Comparison of ENCODE assay signal across 19 cellular contexts in the genomic region with DNA sequence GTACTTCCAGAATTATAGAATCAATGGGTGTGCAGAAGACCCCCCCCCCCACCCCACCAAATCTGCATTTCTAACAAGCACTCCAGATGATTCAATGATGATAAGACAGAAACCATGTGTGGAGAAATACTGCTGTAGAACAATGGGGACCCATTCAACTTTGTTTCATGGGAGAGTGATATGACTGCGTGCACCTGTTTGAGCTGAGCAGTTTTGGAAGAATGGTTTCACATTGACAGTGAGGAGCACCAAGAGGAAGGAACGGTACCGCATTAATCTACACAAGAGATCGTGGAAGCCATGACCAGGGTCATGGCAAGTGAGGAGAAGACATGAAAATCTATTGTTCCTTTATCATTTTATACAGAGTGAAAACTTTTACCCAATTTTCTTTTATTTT.
"Had no signal": no experiment of that assay in that cellular context is flagged by ENCODE, and none has a peak within 500 bp of the region (broad histone marks: within the 10 kb centered on the region; RNA-seq: fewer than 3 reads in every experiment).

No MANE protein-coding gene starts in this region.

- H3K36me3 Mint-ChIP-seq: immature natural killer cell; memory B cell; mesothelial cell of epicardium; natural killer cell treated with Interleukin-12 subunit alpha and Interleukin-12 subunit beta and Interleukin-15 and Interleukin-18, amount 100 ng/mL, for 72 hours; neural progenitor cell had no signal

- H3K27ac ChIP-seq: foreskin keratinocyte, left ventricle myocardium inferior, lower lobe of right lung, neural progenitor cell, ovary, suprapubic skin, upper lobe of left lung, uterus had no signal

- ATAC-seq: foreskin keratinocyte; lower lobe of right lung; natural killer cell treated with Interleukin-12 subunit alpha and Interleukin-12 subunit beta and Interleukin-15 and Interleukin-18, amount 100 ng/mL, for 72 hours; right cardiac atrium; stimulated activated naive CD8-positive, alpha-beta T cell treated with anti-CD3 and anti-CD28 coated beads, Interleukin-15, Interleukin-2, amounts not matched to agents 100 U/mL and 50 U/mL, for 24 hours had no signal

- H3K4me1 ChIP-seq: lower lobe of right lung, uterus had no signal

- DNase-seq: effector memory CD4-positive, alpha-beta T cell; foreskin keratinocyte; immature natural killer cell; left ventricle myocardium inferior; lower lobe of right lung; nucleus accumbens; ovary; right cardiac atrium; stimulated activated CD4-positive, alpha-beta T cell treated with anti-CD3 and anti-CD28 coated beads, Interleukin-2, amount 100 ng/mL, for 48 hours; stimulated activated naive CD8-positive, alpha-beta T cell treated with anti-CD3 and anti-CD28 coated beads, Interleukin-15, Interleukin-2, amounts not matched to agents 100 U/mL and 50 U/mL, for 24 hours; upper lobe of left lung; uterus had no signal

- H3K4me3 ChIP-seq: left ventricle myocardium inferior, lower lobe of right lung, neural progenitor cell, ovary, smooth muscle cell, suprapubic skin, thyroid gland, upper lobe of left lung, uterus had no signal

- H3K27me3 ChIP-seq: foreskin keratinocyte, neural progenitor cell, ovary, suprapubic skin, thyroid gland, upper lobe of left lung, uterus had no signal

- H3K27ac Mint-ChIP-seq: memory B cell; mesothelial cell of epicardium; natural killer cell treated with Interleukin-12 subunit alpha and Interleukin-12 subunit beta and Interleukin-15 and Interleukin-18, amount 100 ng/mL, for 72 hours; neural progenitor cell had no signal

- H3K9me3 ChIP-seq: left ventricle myocardium inferior, lower lobe of right lung, ovary, suprapubic skin, thyroid gland, upper lobe of left lung, uterus had no signal

- H3K4me1 Mint-ChIP-seq: immature natural killer cell, memory B cell had no signal

- H3K36me3 ChIP-seq: left ventricle myocardium inferior, lower lobe of right lung, neural progenitor cell, ovary, suprapubic skin, thyroid gland, upper lobe of left lung, uterus had no signal

- H3K9me3 Mint-ChIP-seq: immature natural killer cell; memory B cell; natural killer cell treated with Interleukin-12 subunit alpha and Interleukin-12 subunit beta and Interleukin-15 and Interleukin-18, amount 100 ng/mL, for 72 hours; neural progenitor cell had no signal

- H3K4me3 Mint-ChIP-seq: immature natural killer cell; memory B cell; mesothelial cell of epicardium; natural killer cell treated with Interleukin-12 subunit alpha and Interleukin-12 subunit beta and Interleukin-15 and Interleukin-18, amount 100 ng/mL, for 72 hours; neural progenitor cell had no signal
